ENCODE assay signal across 8 cellular contexts in genomic region chr3:64022451-64023186, GRCh38. TPM values are rescaled to one million over a fixed set of nuclear protein-coding genes. Genes with fewer than 3 reads are reported as not detected.
DNase-seq lines count a peak whose midpoint lies in the region; ATAC-seq and TF ChIP-seq lines count a peak whose summit lies in the region.

No MANE protein-coding gene starts in this region.

- H3K27ac Mint-ChIP-seq in T-helper 2 cell treated with Interferon-gamma antibody and Interleukin-4, amounts not matched to agents 5 μg/mL and 100 μg/mL, for 36 hours: peak overlapping the region; percentile 90
- peak overlapping the region; percentile 92 for H3K27ac Mint-ChIP-seq in endodermal cell
- peak overlapping the region; percentile 57 to 96 (median 92) for H3K27ac Mint-ChIP-seq in naive thymus-derived CD8-positive, alpha-beta T cell

- no peaks in the 10 kb centered on the region for H3K4me1 ChIP-seq in endodermal cell (ENCODE audit: control insufficient read depth, insufficient read depth, low read length)

- H3K27ac ChIP-seq in endodermal cell (ENCODE audit: low read depth, low read length): peak overlapping the region; percentile 60

- H3K27me3 Mint-ChIP-seq in T-helper 2 cell treated with Interferon-gamma antibody and Interleukin-4, amounts not matched to agents 5 μg/mL and 100 μg/mL, for 36 hours (ENCODE audit: low read depth): peaks cover 8% of the 10 kb centered on the region
- H3K27me3 Mint-ChIP-seq in endodermal cell (ENCODE audit: insufficient read depth): no peaks in the 10 kb centered on the region
- peaks cover 0 to 9% (median 6%) of the 10 kb centered on the region in 5 donors for H3K27me3 Mint-ChIP-seq in naive thymus-derived CD8-positive, alpha-beta T cell

- H3K9me3 ChIP-seq in endodermal cell (ENCODE audit: control insufficient read depth, low read length): no peaks in the 10 kb centered on the region

- H3K4me3 ChIP-seq in AG10803 (ENCODE audit: low read length): peak overlapping the region; percentile 89
- H3K4me3 ChIP-seq in endodermal cell (ENCODE audit: low read length): peak overlapping the region; percentile 89

- DNase-seq in AG10803 (ENCODE audit: low read depth) (peak; percentile 24), endodermal cell (peak; percentile 51), NCI-H524 treated with DMSO at 0.1 percent for 48 hours (lab: John Stamatoyannopoulos, UW) (no peak)
- peak; percentile 4 for DNase-seq in T-helper 2 cell treated with Interferon-gamma antibody and Interleukin-4, amounts not matched to agents 5 μg/mL and 100 μg/mL, for 36 hours (ENCODE audit: low spot score)
- peak in 3 of 10 donors; percentile 1 to 18 (median 12) for DNase-seq in naive thymus-derived CD8-positive, alpha-beta T cell

- TF ChIP-seq CTCF in AG10803 (conservative IDR thresholded peaks at IDR 0.05; ENCODE audit: low read length): no peak
- TF ChIP-seq CTCF in endodermal cell (conservative IDR thresholded peaks at IDR 0.05): no peak

- peak overlapping the region; percentile 86 for H3K9ac ChIP-seq in endodermal cell (ENCODE audit: extremely low read depth, low read length, poor library complexity, severe bottlenecking)

- H3K36me3 ChIP-seq in endodermal cell (ENCODE audit: control insufficient read depth, insufficient read depth, low read length): peaks cover 45% of the 10 kb centered on the region

- POLR2A ChIA-PET in naive thymus-derived CD8-positive, alpha-beta T cell (lab: Charles Lee): interaction anchor here (0.6 to 2.8 kb wide), 5 partner anchors 26 to 159 kb away, joined by 3 to 29 read pairs (median 4); partner anchors contain the start of genes ATXN7, SCAANT1 and THOC7

- WGBS in endodermal cell (ENCODE audit: insufficient coverage in 1 of 2, insufficient read length in 1 of 2), 2 experiments: 22 to 33% methylated on average over 12 to 24 of the region's 24 CpGs

- ATAC-seq in GM21723 (IDR thresholded peaks at IDR 0.05; ENCODE audit: unreplicated experiment) (peak; percentile 15), HG02588 (IDR thresholded peaks at IDR 0.05; ENCODE audit: unreplicated experiment) (no peak), HG02763 (IDR thresholded peaks at IDR 0.05; ENCODE audit: unreplicated experiment) (no peak)
- peak; percentile 9 for ATAC-seq in naive thymus-derived CD8-positive, alpha-beta T cell

- H3K4me3 Mint-ChIP-seq in T-helper 2 cell treated with Interferon-gamma antibody and Interleukin-4, amounts not matched to agents 5 μg/mL and 100 μg/mL, for 36 hours: peak overlapping the region; percentile 85
- H3K4me3 Mint-ChIP-seq in endodermal cell: peak overlapping the region; percentile 85
- peak overlapping the region; percentile 75 to 92 (median 88) for H3K4me3 Mint-ChIP-seq in naive thymus-derived CD8-positive, alpha-beta T cell

- H3K27me3 ChIP-seq in endodermal cell (ENCODE audit: control insufficient read depth, insufficient read depth, low read length, poor library complexity, severe bottlenecking): no peaks in the 10 kb centered on the region

- H3K36me3 Mint-ChIP-seq in T-helper 2 cell treated with Interferon-gamma antibody and Interleukin-4, amounts not matched to agents 5 μg/mL and 100 μg/mL, for 36 hours (ENCODE audit: low read depth): peaks cover 36% of the 10 kb centered on the region
- peaks cover 35% of the 10 kb centered on the region for H3K36me3 Mint-ChIP-seq in endodermal cell (ENCODE audit: low read depth)
- peaks cover 4 to 43% (median 8%) of the 10 kb centered on the region in 3 donors for H3K36me3 Mint-ChIP-seq in naive thymus-derived CD8-positive, alpha-beta T cell

- H3K9me3 Mint-ChIP-seq in T-helper 2 cell treated with Interferon-gamma antibody and Interleukin-4, amounts not matched to agents 5 μg/mL and 100 μg/mL, for 36 hours: no peaks in the 10 kb centered on the region
- no peaks in the 10 kb centered on the region for H3K9me3 Mint-ChIP-seq in endodermal cell
- no peaks in the 10 kb centered on the region for H3K9me3 Mint-ChIP-seq in naive thymus-derived CD8-positive, alpha-beta T cell

- peaks cover 23% of the 10 kb centered on the region for H3K4me1 Mint-ChIP-seq in T-helper 2 cell treated with Interferon-gamma antibody and Interleukin-4, amounts not matched to agents 5 μg/mL and 100 μg/mL, for 36 hours (ENCODE audit: low read depth)
- peaks cover 12% of the 10 kb centered on the region for H3K4me1 Mint-ChIP-seq in endodermal cell
- H3K4me1 Mint-ChIP-seq in naive thymus-derived CD8-positive, alpha-beta T cell: peaks cover 14 to 43% (median 37%) of the 10 kb centered on the region in 4 donors

RNA-seq across cellular contexts. Expression of gene PSMD6, which starts 0.7 kb away (rescaled TPM):
- total RNA-seq in endodermal cell: 100 to 1,000 TPM in 1 of 2 donors, 10 to 100 TPM in 1; 99.7 to 109 TPM
- 115 TPM for polyA plus RNA-seq in endodermal cell (2013, experiment 1 of 2)
- 104 TPM for polyA plus RNA-seq in endodermal cell (2013, experiment 2 of 2)
- 10 to 100 TPM; 76.8 to 82.9 TPM for total RNA-seq in naive thymus-derived CD8-positive, alpha-beta T cell
- polyA plus RNA-seq in naive thymus-derived CD8-positive, alpha-beta T cell: 100 to 1,000 TPM; 107 to 114 (median 110) TPM

Comparison
In these comparisons a context has a peak if more than half of its experiments do, and no peak if none do; other contexts are left out.
1. ATAC-seq: peak in GM21723 (single experiment) and naive thymus-derived CD8-positive, alpha-beta T cell (2 of 2); none in HG02588 (single experiment) and HG02763 (single experiment).
2. Peak in every context shown above with its lines, with median percentiles within 50 percentile points of each other: H3K27ac Mint-ChIP-seq and H3K4me3 Mint-ChIP-seq.